29 cellular contexts compared by ENCODE assay signal in the genomic region with DNA sequence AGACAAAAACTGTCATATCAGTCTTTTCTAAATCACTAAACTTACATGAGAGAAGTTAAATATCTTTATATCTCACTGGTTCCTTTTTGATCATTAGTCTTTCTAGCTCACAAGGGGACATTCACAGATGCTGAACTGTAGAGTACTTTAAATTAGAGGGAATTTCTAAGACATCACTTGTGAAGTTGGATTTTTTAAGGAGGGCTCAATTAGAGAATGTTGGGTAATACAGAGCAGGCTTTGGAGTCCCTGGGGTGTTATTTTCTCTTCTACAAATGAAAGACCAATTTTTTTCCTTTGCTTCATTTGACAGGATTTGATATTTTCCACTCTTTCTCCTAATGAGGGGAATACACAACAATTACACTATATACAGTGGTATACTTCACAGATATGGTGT.
"Had no signal": no experiment of that assay in that cellular context is flagged by ENCODE, and none has a peak within 500 bp of the region (broad histone marks: within the 10 kb centered on the region; RNA-seq: fewer than 3 reads in every experiment).

No MANE protein-coding gene starts in this region.

- H3K27me3 ChIP-seq: adrenal gland, ascending aorta, breast epithelium, colonic mucosa, esophagus muscularis mucosa, gastroesophageal sphincter had no signal

- H3K4me3 Mint-ChIP-seq: activated CD4-positive, alpha-beta memory T cell treated with anti-CD3 and anti-CD28 coated beads for 36 hours; activated CD4-positive, alpha-beta T cell treated with anti-CD3 and anti-CD28 coated beads for 36 hours; activated CD4-positive, alpha-beta T cell treated with anti-CD3 and anti-CD28 coated beads, Interleukin-2, amount 10 ng/mL, durations not matched to agents 24 days and 14 days; activated CD8-positive, alpha-beta memory T cell treated with anti-CD3 and anti-CD28 coated beads, Interleukin-2, amount 10 ng/mL, durations not matched to agents 7 days and 5 days; activated CD8-positive, alpha-beta T cell treated with anti-CD3 and anti-CD28 coated beads, Interleukin-2, amount 10 ng/mL, durations not matched to agents 7 days and 5 days; activated naive CD8-positive, alpha-beta T cell; endodermal cell had no signal

- H3K36me3 ChIP-seq: adrenal gland, ascending aorta, breast epithelium, cardiac muscle cell, colonic mucosa, esophagus muscularis mucosa, gastroesophageal sphincter had no signal

- H3K27ac ChIP-seq: ascending aorta, cardiac muscle cell, colonic mucosa, esophagus muscularis mucosa had no signal

- H3K36me3 Mint-ChIP-seq: activated CD4-positive, alpha-beta memory T cell treated with anti-CD3 and anti-CD28 coated beads for 36 hours; activated CD8-positive, alpha-beta memory T cell treated with anti-CD3 and anti-CD28 coated beads, Interleukin-2, amount 10 ng/mL, durations not matched to agents 7 days and 5 days; brain had no signal

- ATAC-seq: activated CD4-positive, alpha-beta T cell treated with anti-CD3 and anti-CD28 coated beads for 36 hours; activated CD8-positive, alpha-beta memory T cell treated with anti-CD3 and anti-CD28 coated beads, Interleukin-2, amount 10 ng/mL, durations not matched to agents 7 days and 5 days; activated CD8-positive, alpha-beta T cell treated with anti-CD3 and anti-CD28 coated beads, Interleukin-2, amount 10 ng/mL, durations not matched to agents 7 days and 5 days; gastroesophageal sphincter had no signal

- DNase-seq: activated CD4-positive, alpha-beta memory T cell treated with anti-CD3 and anti-CD28 coated beads for 36 hours; activated CD4-positive, alpha-beta T cell treated with anti-CD3 and anti-CD28 coated beads for 36 hours; activated CD4-positive, alpha-beta T cell treated with anti-CD3 and anti-CD28 coated beads, Interleukin-2, amount 10 ng/mL, durations not matched to agents 24 days and 14 days; activated CD4-positive, CD25-positive, alpha-beta regulatory T cell; activated CD4-positive, CD25-positive, alpha-beta regulatory T cell treated with anti-CD3 and anti-CD28 coated beads, Interleukin-2, amount 50 U/mL, for 72 hours; activated CD8-positive, alpha-beta memory T cell treated with anti-CD3 and anti-CD28 coated beads, Interleukin-2, amount 10 ng/mL, durations not matched to agents 7 days and 5 days; activated CD8-positive, alpha-beta memory T cell treated with anti-CD3 and anti-CD28 coated beads, Interleukin-2, amount 50 U/mL, for 4 hours; activated CD8-positive, alpha-beta T cell treated with anti-CD3 and anti-CD28 coated beads, Interleukin-2, amount 10 ng/mL, durations not matched to agents 7 days and 5 days; activated gamma-delta T cell treated with Interleukin-2 at 50 U/mL for 16 hours; activated naive CD4-positive, alpha-beta T cell treated with anti-CD3 and anti-CD28 coated beads, Interleukin-2, amount 50 U/mL, for 16 hours; activated naive CD4-positive, alpha-beta T cell treated with Interleukin-2 at 50 U/mL for 16 hours; activated T-cell treated with anti-CD3 and anti-CD28 coated beads, Interleukin-2, amount 50 U/mL, for 1 hour; activated T-cell treated with anti-CD3 and anti-CD28 coated beads, Interleukin-2, amount 50 U/mL, for 48 hours; amygdala; central memory CD4-positive, alpha-beta T cell; cerebellar nuclear complex; colonic mucosa; effector CD8-positive, alpha-beta T cell; endodermal cell; foreskin melanocyte; T-helper 2 cell had no signal

- H3K9me3 ChIP-seq: adrenal gland, ascending aorta, breast epithelium, colonic mucosa, esophagus muscularis mucosa, gastroesophageal sphincter had no signal

- H3K4me3 ChIP-seq: adrenal gland, ascending aorta, breast epithelium, cardiac muscle cell, colonic mucosa, esophagus muscularis mucosa, gastroesophageal sphincter had no signal

- H3K27ac Mint-ChIP-seq: activated CD4-positive, alpha-beta memory T cell treated with anti-CD3 and anti-CD28 coated beads for 36 hours; activated CD4-positive, alpha-beta T cell treated with anti-CD3 and anti-CD28 coated beads for 36 hours; activated CD4-positive, alpha-beta T cell treated with anti-CD3 and anti-CD28 coated beads, Interleukin-2, amount 10 ng/mL, durations not matched to agents 24 days and 14 days; activated CD8-positive, alpha-beta memory T cell treated with anti-CD3 and anti-CD28 coated beads, Interleukin-2, amount 10 ng/mL, durations not matched to agents 7 days and 5 days; activated CD8-positive, alpha-beta T cell treated with anti-CD3 and anti-CD28 coated beads, Interleukin-2, amount 10 ng/mL, durations not matched to agents 7 days and 5 days; activated naive CD8-positive, alpha-beta T cell; brain; endodermal cell had no signal

- H3K9me3 Mint-ChIP-seq: activated CD4-positive, alpha-beta memory T cell treated with anti-CD3 and anti-CD28 coated beads for 36 hours; activated CD4-positive, alpha-beta T cell treated with anti-CD3 and anti-CD28 coated beads, Interleukin-2, amount 10 ng/mL, durations not matched to agents 24 days and 14 days; endodermal cell had no signal

- H3K4me1 ChIP-seq: adrenal gland, ascending aorta, breast epithelium, colonic mucosa had no signal

- H3K4me1 Mint-ChIP-seq: activated CD4-positive, alpha-beta T cell treated with anti-CD3 and anti-CD28 coated beads for 36 hours; activated CD4-positive, alpha-beta T cell treated with anti-CD3 and anti-CD28 coated beads, Interleukin-2, amount 10 ng/mL, durations not matched to agents 24 days and 14 days; activated CD8-positive, alpha-beta memory T cell treated with anti-CD3 and anti-CD28 coated beads, Interleukin-2, amount 10 ng/mL, durations not matched to agents 7 days and 5 days; brain; endodermal cell had no signal
